8 cellular contexts compared by ENCODE assay signal in genomic region chr10:84540617-84541288, GRCh38.
DNase-seq lines count a peak whose midpoint lies in the region; ATAC-seq, FAIRE-seq and TF ChIP-seq lines count a peak whose summit lies in the region.

No MANE protein-coding gene starts in this region.

- CTCF ChIA-PET in activated CD4-positive, alpha-beta T cell treated with anti-CD3 and anti-CD28 coated beads for 36 hours (lab: Charles Lee): interaction anchor here (0.6 to 7.9 kb wide), 39 partner anchors 9 to 1837 kb away, joined by 3 to 231 read pairs (median 3); no protein-coding TSS in a partner anchor
- CTCF ChIA-PET in HepG2 (lab: Yijun Ruan, JAX; ENCODE audit: low intra/inter-chr PET ratio, low total read pairs): interaction anchor here (1.4 to 5.8 kb wide), 3 partner anchors 73 to 202 kb away, joined by 7 to 77 read pairs (median 7); no protein-coding TSS in a partner anchor

- no peak overlapping the region for H3K4me2 ChIP-seq in Karpas-422 (ENCODE audit: low read depth, low read length, poor library complexity, severe bottlenecking)
- H3K4me2 ChIP-seq in HepG2 (ENCODE audit: low read depth, low read length): peak overlapping the region; percentile 92

- H2AFZ ChIP-seq in Karpas-422 (ENCODE audit: low read length) (no peak overlapping the region), HepG2 (ENCODE audit: low read length) (peak overlapping the region; percentile 42)

- H3K27me3 Mint-ChIP-seq in activated CD4-positive, alpha-beta T cell treated with anti-CD3 and anti-CD28 coated beads for 36 hours: peaks cover 18% of the 10 kb centered on the region

- H3K79me2 ChIP-seq in Karpas-422 (ENCODE audit: low read length) (no peaks in the 10 kb centered on the region), HepG2 (ENCODE audit: insufficient read depth, low read length) (no peaks in the 10 kb centered on the region)

- H3K4me3 Mint-ChIP-seq in activated CD4-positive, alpha-beta T cell treated with anti-CD3 and anti-CD28 coated beads for 36 hours: peak overlapping the region; percentile 60

- H3K9me3 Mint-ChIP-seq in activated CD4-positive, alpha-beta T cell treated with anti-CD3 and anti-CD28 coated beads for 36 hours (ENCODE audit: low read depth): no peaks in the 10 kb centered on the region

- TF ChIP-seq RAD21 in HepG2 (CRISPR knock-in tag; IDR thresholded peaks at IDR 0.05): peak; percentile 83

- H3K27me3 ChIP-seq in Karpas-422 (ENCODE audit: low read length): no peaks in the 10 kb centered on the region
- peaks cover 0 to 9% of the 10 kb centered on the region in 2 experiments; a peak in 1 of 5 replicates for H3K27me3 ChIP-seq in HepG2 (ENCODE audit: control insufficient read depth in 1 of 2, insufficient read depth in 2 of 2, low read length in 2 of 2)

- no peak for TF ChIP-seq POLR2A in HepG2 (IDR thresholded peaks at IDR 0.05; ENCODE audit: insufficient read depth in 1 of 2, low read depth in 2 of 2, low read length in 2 of 2)

- H3K4me1 Mint-ChIP-seq in activated CD4-positive, alpha-beta T cell treated with anti-CD3 and anti-CD28 coated beads for 36 hours: peaks cover 8% of the 10 kb centered on the region

- H3K27ac ChIP-seq in Karpas-422 (ENCODE audit: low read length) (no peak overlapping the region), HepG2 (ENCODE audit: extremely low read length, insufficient read depth, low read length) (peak overlapping the region; percentile 25)

- TF ChIP-seq EP300 in HepG2 (IDR thresholded peaks at IDR 0.05; ENCODE audit: low read depth in 2 of 2, low read length in 2 of 2): no peak
- TF ChIP-seq EP300 in HepG2 (CRISPR knock-in tag; IDR thresholded peaks at IDR 0.05; ENCODE audit: borderline replicate concordance): no peak

- in situ Hi-C loops in G401 (cut with HindIII; ENCODE audit: low sequenced_read_pairs): no loop called here
- in situ Hi-C loops in HepG2 (cut with HindIII; ENCODE audit: extremely low pct_ligation_motif_present, low pct_unique_long_range_greater_than_20kb): loop anchor here (5.0 kb wide), 2 partner anchors 173 to 273 kb away; no protein-coding TSS in a partner anchor

- peak; percentile 94 for TF ChIP-seq CTCF in HepG2 (CRISPR knock-in tag; IDR thresholded peaks at IDR 0.05)

- no peaks in the 10 kb centered on the region for H3K4me1 ChIP-seq in Karpas-422 (ENCODE audit: low read length)
- peaks cover 51% of the 10 kb centered on the region for H3K4me1 ChIP-seq in HepG2 (ENCODE audit: insufficient read depth, low read length)

- POLR2A ChIA-PET in activated CD4-positive, alpha-beta T cell treated with anti-CD3 and anti-CD28 coated beads for 36 hours (lab: Charles Lee): interaction anchor here (0.6 kb wide), 1 partner anchor 276 kb away, joined by 3 read pairs; no protein-coding TSS in a partner anchor
- POLR2A ChIA-PET in HepG2 (lab: Yijun Ruan, JAX): interaction anchor here (0.6 to 1.5 kb wide), 6 partner anchors 15 to 402 kb away, joined by 3 read pairs; partner anchors contain the start of gene CCSER2

- H4K20me1 ChIP-seq in Karpas-422 (ENCODE audit: insufficient read depth, low read depth, low read length) (no peaks in the 10 kb centered on the region), HepG2 (ENCODE audit: insufficient read depth, low read length) (no peaks in the 10 kb centered on the region)

- no peaks in the 10 kb centered on the region for H3K9me2 ChIP-seq in Karpas-422 (replicated peaks; ENCODE audit: insufficient read depth, low read length)

- peak; percentile 71 for ATAC-seq in GM21786 (IDR thresholded peaks at IDR 0.05; ENCODE audit: unreplicated experiment)
- ATAC-seq in activated CD4-positive, alpha-beta T cell treated with anti-CD3 and anti-CD28 coated beads for 36 hours: peak; percentile 79
- ATAC-seq in HepG2: peak; percentile 85

- H3K9ac ChIP-seq in Karpas-422 (ENCODE audit: low read length) (no peak overlapping the region), HepG2 (ENCODE audit: insufficient read depth, low read depth, low read length) (peak overlapping the region; percentile 54)

- H3K27ac Mint-ChIP-seq in activated CD4-positive, alpha-beta T cell treated with anti-CD3 and anti-CD28 coated beads for 36 hours: no peak overlapping the region

- H3K4me3 ChIP-seq in Karpas-422 (ENCODE audit: low read length) (no peak overlapping the region), HepG2 (replicated peaks in 1 of 3; ENCODE audit: insufficient read depth in 1 of 3, low read depth in 2 of 3, low read length in 3 of 3) (peak overlapping the region; percentile 69 to 76 (median 73))

- BruUV-seq in HepG2 (replicated peaks; lab: Mats Ljungman, UMichigan): no TSS peak

- peak; percentile 49 for DNase-seq in G401 (ENCODE audit: low spot score)
- DNase-seq in Karpas-422: peak; percentile 63
- DNase-seq in activated CD4-positive, alpha-beta T cell treated with anti-CD3 and anti-CD28 coated beads for 36 hours: peak; percentile 87
- peak; percentile 60 for DNase-seq in cerebellum (ENCODE audit: low spot score)
- peak; percentile 47 for DNase-seq in HepG2 (ENCODE audit: low spot score)
- DNase-seq in stimulated activated CD4-positive, alpha-beta T cell treated with anti-CD3 and anti-CD28 coated beads, Interleukin-4, amount 100 ng/mL, for 4 hours: peak; percentile 49 to 73
- no peak for DNase-seq in DMS79 (lab: John Stamatoyannopoulos, UW)

- FAIRE-seq in HepG2 (lab: Jason Lieb, UNC): no peak

- intact Hi-C loops in activated CD4-positive, alpha-beta T cell treated with anti-CD3 and anti-CD28 coated beads for 36 hours (cut with DNase I, micrococcal nuclease): loop anchor here (1.0 to 10.0 kb wide), 4 partner anchors 174 to 1837 kb away; no protein-coding TSS in a partner anchor
- intact Hi-C loops in HepG2 (cut with micrococcal nuclease; ENCODE audit: unreplicated experiment): loop anchor here (1.0 kb wide), 3 partner anchors 73 to 203 kb away; no protein-coding TSS in a partner anchor

- H3K36me3 ChIP-seq in Karpas-422 (ENCODE audit: insufficient read depth, low read length) (no peaks in the 10 kb centered on the region), HepG2 (replicated peaks in 1 of 2; ENCODE audit: control insufficient read depth in 1 of 2, insufficient read depth in 2 of 2, low read length in 2 of 2) (no peaks in the 10 kb centered on the region)

- 0% methylated on average over 2 of the region's 51 CpGs for WGBS in HepG2 (ENCODE audit: low lambda C conversion rate)

- H3K36me3 Mint-ChIP-seq in activated CD4-positive, alpha-beta T cell treated with anti-CD3 and anti-CD28 coated beads for 36 hours (ENCODE audit: low read depth): no peaks in the 10 kb centered on the region

- H3K9me3 ChIP-seq in Karpas-422 (ENCODE audit: low read length) (no peaks in the 10 kb centered on the region), HepG2 (ENCODE audit: low read length) (no peaks in the 10 kb centered on the region)

TF ChIP-seq in HepG2, 621 proteins besides CTCF, POLR2A, EP300 and RAD21 (continues in another document):
- TF ChIP-seq ZNF83 (CRISPR knock-in tag; IDR thresholded peaks at IDR 0.05; ENCODE audit: borderline replicate concordance): no peak
- no peak for TF ChIP-seq NONO (IDR thresholded peaks at IDR 0.05)
- peak; percentile 61 for TF ChIP-seq NONO (CRISPR knock-in tag; conservative IDR thresholded peaks at IDR 0.05)
- TF ChIP-seq ZFX (CRISPR knock-in tag; IDR thresholded peaks at IDR 0.05; ENCODE audit: low read depth): peak; percentile 79
- peak; percentile 95 for TF ChIP-seq ZNF121 (CRISPR knock-in tag; IDR thresholded peaks at IDR 0.05)
- TF ChIP-seq TBX2 (CRISPR knock-in tag; IDR thresholded peaks at IDR 0.05; ENCODE audit: borderline replicate concordance): 0 out of 2 replicates have a peak, but pooled peaks have one; percentile 47
- TF ChIP-seq CAMTA2 (CRISPR knock-in tag; IDR thresholded peaks at IDR 0.05; ENCODE audit: borderline replicate concordance): 0 out of 2 replicates have a peak, but pooled peaks have one; percentile 16
- TF ChIP-seq ZNF12 (CRISPR knock-in tag; IDR thresholded peaks at IDR 0.05): 0 out of 2 replicates have a peak, but pooled peaks have one; percentile 22
- 0 out of 2 replicates have a peak, but pooled peaks have one; percentile 10 for TF ChIP-seq JUND (CRISPR knock-in tag; IDR thresholded peaks at IDR 0.05)
- TF ChIP-seq MTF1 (CRISPR knock-in tag; IDR thresholded peaks at IDR 0.05): no peak
- no peak for TF ChIP-seq DRAP1 (CRISPR knock-in tag; IDR thresholded peaks at IDR 0.05)
- TF ChIP-seq ZNF292 (CRISPR knock-in tag; IDR thresholded peaks at IDR 0.05; ENCODE audit: borderline replicate concordance, low read depth): 0 out of 2 replicates have a peak, but pooled peaks have one; percentile 11
